1 cellular context compared by ENCODE assay signal in the genomic region with DNA sequence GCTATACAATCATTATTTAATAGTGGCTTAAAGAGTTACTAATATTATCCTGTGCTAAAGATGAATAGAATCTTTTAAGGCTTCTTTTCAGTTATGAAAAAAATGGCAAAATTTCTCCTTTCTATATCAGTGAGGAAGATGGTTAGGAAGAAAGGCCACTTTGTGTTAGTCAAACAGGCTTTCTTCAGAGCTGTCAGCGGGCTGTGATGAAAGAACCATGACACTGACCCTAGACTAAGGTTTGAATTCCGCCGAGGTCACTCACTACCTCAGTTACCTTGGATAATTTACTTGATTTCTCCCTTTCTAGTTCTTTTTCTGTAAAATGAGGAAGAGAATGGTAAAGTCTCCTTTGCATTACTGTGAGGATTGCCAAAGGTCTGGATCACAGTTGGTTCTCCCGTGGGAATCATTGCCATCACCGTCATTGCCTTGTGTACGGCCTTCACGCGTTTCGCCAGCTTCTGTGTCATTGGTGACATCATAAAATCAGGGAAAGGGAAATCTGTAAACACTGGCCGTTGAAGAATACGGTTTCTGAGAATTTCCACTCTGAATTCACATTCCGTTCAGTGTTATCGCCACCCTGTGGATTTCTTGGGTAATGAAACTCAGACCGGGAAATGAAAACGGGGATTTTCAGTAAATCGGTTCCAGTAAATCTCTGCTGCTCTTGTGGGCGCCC.
TF ChIP-seq lines count a peak whose summit lies in the region.

No MANE protein-coding gene starts in this region.

TF ChIP-seq in K562, 482 proteins besides CTCF, POLR2A, EP300 and RAD21 (continued from another document):
- TF ChIP-seq, protein P1, sequence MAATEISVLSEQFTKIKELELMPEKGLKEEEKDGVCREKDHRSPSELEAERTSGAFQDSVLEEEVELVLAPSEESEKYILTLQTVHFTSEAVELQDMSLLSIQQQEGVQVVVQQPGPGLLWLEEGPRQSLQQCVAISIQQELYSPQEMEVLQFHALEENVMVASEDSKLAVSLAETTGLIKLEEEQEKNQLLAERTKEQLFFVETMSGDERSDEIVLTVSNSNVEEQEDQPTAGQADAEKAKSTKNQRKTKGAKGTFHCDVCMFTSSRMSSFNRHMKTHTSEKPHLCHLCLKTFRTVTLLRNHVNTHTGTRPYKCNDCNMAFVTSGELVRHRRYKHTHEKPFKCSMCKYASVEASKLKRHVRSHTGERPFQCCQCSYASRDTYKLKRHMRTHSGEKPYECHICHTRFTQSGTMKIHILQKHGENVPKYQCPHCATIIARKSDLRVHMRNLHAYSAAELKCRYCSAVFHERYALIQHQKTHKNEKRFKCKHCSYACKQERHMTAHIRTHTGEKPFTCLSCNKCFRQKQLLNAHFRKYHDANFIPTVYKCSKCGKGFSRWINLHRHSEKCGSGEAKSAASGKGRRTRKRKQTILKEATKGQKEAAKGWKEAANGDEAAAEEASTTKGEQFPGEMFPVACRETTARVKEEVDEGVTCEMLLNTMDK (IDR thresholded peaks at IDR 0.05; ENCODE audit: borderline replicate concordance, insufficient read depth, low read depth, low read length, poor library complexity, severe bottlenecking), result peak; percentile 26
- TF ChIP-seq, protein P2, sequence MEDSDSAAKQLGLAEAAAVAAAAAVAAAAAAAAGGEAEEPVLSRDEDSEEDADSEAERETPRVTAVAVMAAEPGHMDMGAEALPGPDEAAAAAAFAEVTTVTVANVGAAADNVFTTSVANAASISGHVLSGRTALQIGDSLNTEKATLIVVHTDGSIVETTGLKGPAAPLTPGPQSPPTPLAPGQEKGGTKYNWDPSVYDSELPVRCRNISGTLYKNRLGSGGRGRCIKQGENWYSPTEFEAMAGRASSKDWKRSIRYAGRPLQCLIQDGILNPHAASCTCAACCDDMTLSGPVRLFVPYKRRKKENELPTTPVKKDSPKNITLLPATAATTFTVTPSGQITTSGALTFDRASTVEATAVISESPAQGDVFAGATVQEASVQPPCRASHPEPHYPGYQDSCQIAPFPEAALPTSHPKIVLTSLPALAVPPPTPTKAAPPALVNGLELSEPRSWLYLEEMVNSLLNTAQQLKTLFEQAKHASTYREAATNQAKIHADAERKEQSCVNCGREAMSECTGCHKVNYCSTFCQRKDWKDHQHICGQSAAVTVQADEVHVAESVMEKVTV (CRISPR knock-in tag; IDR thresholded peaks at IDR 0.05), result peak; percentile 69
- TF ChIP-seq ELF4 (CRISPR knock-in tag; IDR thresholded peaks at IDR 0.05) (no peak), ETV1 (tag; conservative IDR thresholded peaks at IDR 0.05; ENCODE audit: low read depth) (peak; percentile 28; the same call in 1 of the 2 replicates), PHF21A (IDR thresholded peaks at IDR 0.05; ENCODE audit: borderline replicate concordance, low read depth) (peak; percentile 99), CREB1 (IDR thresholded peaks at IDR 0.05) (peak; percentile 65; the same call in 1 of the 2 replicates), CREB1 (CRISPR knock-in tag; IDR thresholded peaks at IDR 0.05) (no peak), CXXC5 (CRISPR knock-in tag; IDR thresholded peaks at IDR 0.05) (0 out of 2 replicates have a peak, but pooled peaks have one; percentile 17), FOXK2 (conservative IDR thresholded peaks at IDR 0.05 in 1 of 2, IDR thresholded peaks at IDR 0.05 in 1 of 2; ENCODE audit: low read depth in 2 of 2) (peak; percentile 77 to 87), STAG1 (CRISPR knock-in tag; IDR thresholded peaks at IDR 0.05; ENCODE audit: borderline replicate concordance) (peak; percentile 10; the same call in 1 of the 2 replicates), DACH1 (IDR thresholded peaks at IDR 0.05; ENCODE audit: partially characterized antibody) (peak; percentile 39), FOXJ2 (tag; IDR thresholded peaks at IDR 0.05) (0 out of 2 replicates have a peak, but pooled peaks have one; percentile 41), DMBX1 (CRISPR knock-in tag; IDR thresholded peaks at IDR 0.05; ENCODE audit: borderline replicate concordance) (no peak), KLF16 (IDR thresholded peaks at IDR 0.05) (0 out of 2 replicates have a peak, but pooled peaks have one; percentile 14), CBX3 (IDR thresholded peaks at IDR 0.05; ENCODE audit: borderline replicate concordance in 1 of 2, low read length in 2 of 2) (0 out of 3 replicates have a peak, but pooled peaks of 1 of the 2 experiments have one; percentile 28), HEY1 (CRISPR knock-in tag; IDR thresholded peaks at IDR 0.05; ENCODE audit: borderline replicate concordance) (no peak), FOXM1 (IDR thresholded peaks at IDR 0.05; ENCODE audit: low read depth) (peak; percentile 55; the same call in 1 of the 2 replicates), FOXM1 (CRISPR knock-in tag; IDR thresholded peaks at IDR 0.05; ENCODE audit: low read depth) (no peak)
- TF ChIP-seq, protein P3, sequence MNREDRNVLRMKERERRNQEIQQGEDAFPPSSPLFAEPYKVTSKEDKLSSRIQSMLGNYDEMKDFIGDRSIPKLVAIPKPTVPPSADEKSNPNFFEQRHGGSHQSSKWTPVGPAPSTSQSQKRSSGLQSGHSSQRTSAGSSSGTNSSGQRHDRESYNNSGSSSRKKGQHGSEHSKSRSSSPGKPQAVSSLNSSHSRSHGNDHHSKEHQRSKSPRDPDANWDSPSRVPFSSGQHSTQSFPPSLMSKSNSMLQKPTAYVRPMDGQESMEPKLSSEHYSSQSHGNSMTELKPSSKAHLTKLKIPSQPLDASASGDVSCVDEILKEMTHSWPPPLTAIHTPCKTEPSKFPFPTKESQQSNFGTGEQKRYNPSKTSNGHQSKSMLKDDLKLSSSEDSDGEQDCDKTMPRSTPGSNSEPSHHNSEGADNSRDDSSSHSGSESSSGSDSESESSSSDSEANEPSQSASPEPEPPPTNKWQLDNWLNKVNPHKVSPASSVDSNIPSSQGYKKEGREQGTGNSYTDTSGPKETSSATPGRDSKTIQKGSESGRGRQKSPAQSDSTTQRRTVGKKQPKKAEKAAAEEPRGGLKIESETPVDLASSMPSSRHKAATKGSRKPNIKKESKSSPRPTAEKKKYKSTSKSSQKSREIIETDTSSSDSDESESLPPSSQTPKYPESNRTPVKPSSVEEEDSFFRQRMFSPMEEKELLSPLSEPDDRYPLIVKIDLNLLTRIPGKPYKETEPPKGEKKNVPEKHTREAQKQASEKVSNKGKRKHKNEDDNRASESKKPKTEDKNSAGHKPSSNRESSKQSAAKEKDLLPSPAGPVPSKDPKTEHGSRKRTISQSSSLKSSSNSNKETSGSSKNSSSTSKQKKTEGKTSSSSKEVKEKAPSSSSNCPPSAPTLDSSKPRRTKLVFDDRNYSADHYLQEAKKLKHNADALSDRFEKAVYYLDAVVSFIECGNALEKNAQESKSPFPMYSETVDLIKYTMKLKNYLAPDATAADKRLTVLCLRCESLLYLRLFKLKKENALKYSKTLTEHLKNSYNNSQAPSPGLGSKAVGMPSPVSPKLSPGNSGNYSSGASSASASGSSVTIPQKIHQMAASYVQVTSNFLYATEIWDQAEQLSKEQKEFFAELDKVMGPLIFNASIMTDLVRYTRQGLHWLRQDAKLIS (CRISPR knock-in tag; IDR thresholded peaks at IDR 0.05), result no peak
- TF ChIP-seq, protein P4, sequence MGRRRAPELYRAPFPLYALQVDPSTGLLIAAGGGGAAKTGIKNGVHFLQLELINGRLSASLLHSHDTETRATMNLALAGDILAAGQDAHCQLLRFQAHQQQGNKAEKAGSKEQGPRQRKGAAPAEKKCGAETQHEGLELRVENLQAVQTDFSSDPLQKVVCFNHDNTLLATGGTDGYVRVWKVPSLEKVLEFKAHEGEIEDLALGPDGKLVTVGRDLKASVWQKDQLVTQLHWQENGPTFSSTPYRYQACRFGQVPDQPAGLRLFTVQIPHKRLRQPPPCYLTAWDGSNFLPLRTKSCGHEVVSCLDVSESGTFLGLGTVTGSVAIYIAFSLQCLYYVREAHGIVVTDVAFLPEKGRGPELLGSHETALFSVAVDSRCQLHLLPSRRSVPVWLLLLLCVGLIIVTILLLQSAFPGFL (CRISPR knock-in tag; IDR thresholded peaks at IDR 0.05), result no peak
TF ChIP-seq in K562: peak in this region for 40.
